Comparison of ENCODE assay signal across 8 cellular contexts in the genomic region with DNA sequence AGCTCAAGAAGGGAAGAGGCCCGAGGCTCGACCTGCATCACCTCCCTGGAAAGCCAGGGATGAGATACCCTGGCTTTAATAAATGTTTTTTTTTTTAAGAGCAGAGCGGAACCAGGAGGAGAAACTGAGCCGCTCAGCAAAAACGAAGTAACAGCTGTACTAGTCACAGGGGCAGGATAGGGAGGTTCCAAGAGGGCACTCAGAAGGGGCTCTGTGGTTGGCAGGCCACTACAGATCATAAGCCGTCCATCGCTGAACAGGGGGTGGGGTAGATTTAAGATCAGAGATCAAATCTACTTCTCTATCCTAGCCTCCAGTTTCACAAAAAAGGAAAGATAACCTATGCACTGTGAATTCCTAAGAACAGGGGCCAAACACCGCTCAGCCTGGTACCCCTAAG. TPM values are rescaled to one million over a fixed set of nuclear protein-coding genes. Genes with fewer than 3 reads are reported as not detected.
A peak's percentile ranks its signal among the peaks of the same experiment; 100 is the strongest.
DNase-seq lines count a peak whose midpoint lies in the region; ATAC-seq and TF ChIP-seq lines count a peak whose summit lies in the region.

No MANE protein-coding gene starts in this region.

- peak; percentile 14 for ATAC-seq in left colon
- no peak for ATAC-seq in HG03135 (IDR thresholded peaks at IDR 0.05; ENCODE audit: unreplicated experiment)

- peak; percentile 33 for DNase-seq in AG20443 (ENCODE audit: low spot score)
- no peak for DNase-seq in Jurkat, Clone E6-1 (ENCODE audit: low read depth, low spot score)
- DNase-seq in astrocyte of the cerebellum (ENCODE audit: low read depth), result no peak
- DNase-seq in left colon, result peak in 1 of 2 donors; percentile 25
- DNase-seq in substantia nigra (lab: John Stamatoyannopoulos, UW), result no peak
- no peak for DNase-seq in anterior cingulate cortex (lab: John Stamatoyannopoulos, UW)
- DNase-seq in retina, result no peak

- peak overlapping the region; percentile 81 for H3K27ac ChIP-seq in substantia nigra (ENCODE audit: low read depth, low read length, poor library complexity, severe bottlenecking)

- H3K4me3 ChIP-seq in Jurkat, Clone E6-1 (ENCODE audit: low read length), result peak overlapping the region; percentile 99
- H3K4me3 ChIP-seq in astrocyte of the cerebellum (ENCODE audit: low read depth, low read length), result peak overlapping the region; percentile 98

- in situ Hi-C loops in astrocyte of the cerebellum (cut with HindIII; ENCODE audit: low sequenced_read_pairs), result no loop called here

- no peak for TF ChIP-seq CTCF in astrocyte of the cerebellum (IDR thresholded peaks at IDR 0.05; ENCODE audit: low read depth, low read length, missing control alignments)

- intact Hi-C loops in left colon (cut with DNase I, micrococcal nuclease), result no loop called here

RNA-seq across cellular contexts. Expression of a gene that starts 0.6 kb away (rescaled TPM):
- polyA plus RNA-seq in Jurkat, Clone E6-1 (2012; ENCODE audit: insufficient read depth, insufficient read length), result 288 TPM
- 100 to 1,000 TPM; 130 to 131 TPM for total RNA-seq in left colon

RNA-seq across cellular contexts. Expression of a gene that starts 21.5 kb away (rescaled TPM):
- 18.2 TPM for polyA plus RNA-seq in Jurkat, Clone E6-1 (2012; ENCODE audit: insufficient read depth, insufficient read length)
- total RNA-seq in left colon, result 1 to 10 TPM; 5.3 to 5.4 TPM

RNA-seq across cellular contexts. Expression of a gene that starts 46.9 kb away (rescaled TPM):
- polyA plus RNA-seq in Jurkat, Clone E6-1 (2012; ENCODE audit: insufficient read depth, insufficient read length), result 136 TPM
- 100 to 1,000 TPM in 1 of 2 donors, 10 to 100 TPM in 1; 96.5 to 101 TPM for total RNA-seq in left colon
